Comparison of ENCODE assay signal across 25 cellular contexts in the genomic region with DNA sequence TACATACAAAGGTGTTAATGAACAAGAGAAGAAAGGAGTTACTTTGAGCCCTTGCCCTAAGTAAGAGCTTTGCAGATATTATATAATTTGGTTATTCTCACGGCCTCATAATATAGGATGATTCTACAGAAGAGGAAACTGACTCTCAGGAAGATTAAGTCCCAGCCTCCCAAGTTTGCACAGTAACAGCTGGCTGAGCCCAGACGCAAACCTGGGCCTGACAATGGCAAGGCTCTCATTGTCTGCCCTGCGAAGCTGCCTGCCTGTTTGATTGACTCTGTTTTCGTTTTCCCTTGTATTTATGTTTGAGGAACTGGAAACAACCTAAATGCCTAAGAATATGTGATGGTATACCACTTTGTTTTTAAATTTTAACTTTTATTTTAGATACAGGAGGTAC.
"Had no signal": no experiment of that assay in that cellular context is flagged by ENCODE, and none has a peak within 500 bp of the region (broad histone marks: within the 10 kb centered on the region; RNA-seq: fewer than 3 reads in every experiment).

No MANE protein-coding gene starts in this region.

- H3K36me3 ChIP-seq: adrenal gland, cardiac muscle cell, heart right ventricle, left lung, ovary, right lobe of liver, uterus had no signal

- DNase-seq: activated CD4-positive, alpha-beta T cell treated with anti-CD3 and anti-CD28 coated beads for 4 hours; activated CD4-positive, alpha-beta T cell treated with anti-CD3 and anti-CD28 coated beads, Interleukin-2, amount 50 U/mL, for 4 hours; activated CD8-positive, alpha-beta memory T cell treated with anti-CD3 and anti-CD28 coated beads for 24 hours; activated effector memory CD4-positive, alpha-beta T cell treated with Interleukin-2 at 50 U/mL for 16 hours; activated naive CD4-positive, alpha-beta T cell treated with Interleukin-2 at 50 U/mL for 16 hours; activated naive CD8-positive, alpha-beta T cell treated with anti-CD3 and anti-CD28 coated beads for 36 hours; adrenal gland; aorta; cerebellar nuclear complex; heart right ventricle; left lung; mesendoderm; naive B cell; ovary; right lobe of liver; stimulated activated CD4-positive, alpha-beta T cell treated with anti-CD3 and anti-CD28 coated beads, Interleukin-4, amount 100 ng/mL, for 24 hours; stimulated activated naive CD8-positive, alpha-beta T cell treated with anti-CD3 and anti-CD28 coated beads, Interleukin-15, amount 100 ng/mL, for 72 hours; substantia nigra; uterus had no signal

- H3K27me3 ChIP-seq: adrenal gland, cardiac muscle cell, left lung, ovary, right lobe of liver, uterus had no signal

- H3K27ac ChIP-seq: adrenal gland, cardiac muscle cell, coronary artery, foreskin keratinocyte, heart right ventricle, left lung, ovary, right lobe of liver, skin epidermis, uterus had no signal

- ATAC-seq: foreskin keratinocyte; heart right ventricle; stimulated activated effector memory CD8-positive, alpha-beta T cell treated with anti-CD3 and anti-CD28 coated beads, Interleukin-12 subunit alpha, Interleukin-12 subunit beta, amount 100 ng/mL, for 72 hours; stimulated activated naive CD8-positive, alpha-beta T cell treated with anti-CD3 and anti-CD28 coated beads, Interleukin-15, amount 100 ng/mL, for 72 hours had no signal

- H3K9me3 ChIP-seq: adrenal gland, left lung, ovary, right lobe of liver, uterus had no signal

- H3K4me1 ChIP-seq: adrenal gland, foreskin keratinocyte, left lung, right lobe of liver had no signal

- H3K4me3 ChIP-seq: adrenal gland, cardiac muscle cell, coronary artery, heart right ventricle, left lung, lung, ovary, right lobe of liver, skin epidermis, uterus had no signal
